ENCODE assay signal across 21 cellular contexts in genomic region chr3:114855839-114856238, GRCh38.
A peak's percentile ranks its signal among the peaks of the same experiment; 100 is the strongest.
DNase-seq lines count a peak whose midpoint lies in the region; ATAC-seq and TF ChIP-seq lines count a peak whose summit lies in the region.
"Had no signal": no experiment of that assay in that cellular context is flagged by ENCODE, and none has a peak within 500 bp of the region (broad histone marks: within the 10 kb centered on the region; RNA-seq: fewer than 3 reads in every experiment).

No MANE protein-coding gene starts in this region.

- H3K4me1 Mint-ChIP-seq in central memory CD8-positive, alpha-beta T cell: peaks cover 25% of the 10 kb centered on the region
- H3K4me1 Mint-ChIP-seq in endothelial cell (ENCODE audit: unreplicated experiment) (peaks cover 4% of the 10 kb centered on the region), nephron progenitor cell (no peaks in the 10 kb centered on the region)

- H3K27me3 Mint-ChIP-seq in central memory CD8-positive, alpha-beta T cell: no peaks in the 10 kb centered on the region
- H3K27me3 Mint-ChIP-seq in endothelial cell (ENCODE audit: unreplicated experiment) (no peaks in the 10 kb centered on the region), nephron progenitor cell (ENCODE audit: low read depth, poor library complexity) (no peaks in the 10 kb centered on the region)
- H3K27me3 Mint-ChIP-seq: brain; CD4-positive, CD25-positive, alpha-beta regulatory T cell; memory B cell had no signal

- H3K36me3 Mint-ChIP-seq in central memory CD8-positive, alpha-beta T cell (ENCODE audit: insufficient read depth): no peaks in the 10 kb centered on the region
- no peaks in the 10 kb centered on the region for H3K36me3 Mint-ChIP-seq in endothelial cell (ENCODE audit: low read depth, unreplicated experiment)
- no peaks in the 10 kb centered on the region for H3K36me3 Mint-ChIP-seq in nephron progenitor cell (ENCODE audit: low read depth)
- H3K36me3 Mint-ChIP-seq: brain had no signal

- DNase-seq in central memory CD8-positive, alpha-beta T cell (ENCODE audit: low spot score in 2 of 2): no peak
- DNase-seq in endothelial cell (ENCODE audit: low spot score): no peak
- DNase-seq in nephron progenitor cell: no peak
- DNase-seq: activated gamma-delta T cell treated with Interleukin-2 at 50 U/mL for 16 hours; CD4-positive, CD25-positive, alpha-beta regulatory T cell; effector CD8-positive, alpha-beta T cell; foreskin keratinocyte; left colon; MV-4-11; NCI-H146; NCI-H510A; NK-92 treated with Interleukin-12 subunit alpha and Interleukin-12 subunit beta, amount 100 ng/mL, for 24 hours; nucleus accumbens; transverse colon had no signal

- H3K27ac Mint-ChIP-seq in central memory CD8-positive, alpha-beta T cell (ENCODE audit: low read depth): peak overlapping the region; percentile 71
- H3K27ac Mint-ChIP-seq in endothelial cell (ENCODE audit: unreplicated experiment) (no peak overlapping the region), nephron progenitor cell (no peak overlapping the region)
- H3K27ac Mint-ChIP-seq: CD4-positive, CD25-positive, alpha-beta regulatory T cell; memory B cell had no signal

- no peaks in the 10 kb centered on the region for H3K9me3 Mint-ChIP-seq in central memory CD8-positive, alpha-beta T cell
- H3K9me3 Mint-ChIP-seq in endothelial cell (ENCODE audit: unreplicated experiment) (no peaks in the 10 kb centered on the region), nephron progenitor cell (no peaks in the 10 kb centered on the region)
- H3K9me3 Mint-ChIP-seq: brain; CD4-positive, CD25-positive, alpha-beta regulatory T cell; memory B cell had no signal

- no peak overlapping the region for H3K4me3 Mint-ChIP-seq in central memory CD8-positive, alpha-beta T cell
- no peak overlapping the region for H3K4me3 Mint-ChIP-seq in endothelial cell (ENCODE audit: unreplicated experiment)
- no peak overlapping the region for H3K4me3 Mint-ChIP-seq in nephron progenitor cell
- H3K4me3 Mint-ChIP-seq: brain; CD4-positive, CD25-positive, alpha-beta regulatory T cell; memory B cell had no signal

- ATAC-seq in GM18867 (IDR thresholded peaks at IDR 0.05; ENCODE audit: unreplicated experiment) (peak; percentile 79), GM21381 (IDR thresholded peaks at IDR 0.05; ENCODE audit: unreplicated experiment) (peak; percentile 61), HG02938 (IDR thresholded peaks at IDR 0.05; ENCODE audit: unreplicated experiment) (peak; percentile 47), GM21447 (IDR thresholded peaks at IDR 0.05; ENCODE audit: unreplicated experiment) (no peak)
- ATAC-seq in central memory CD8-positive, alpha-beta T cell (replicated peaks; ENCODE audit: extremely low read depth, poor library complexity, severe bottlenecking): no peak
- ATAC-seq: activated CD4-positive, CD25-positive, alpha-beta regulatory T cell treated with anti-CD3 and anti-CD28 coated beads, Interleukin-2, amount 50 U/mL, for 24 hours; foreskin keratinocyte; left colon had no signal

- TF ChIP-seq CTCF in endothelial cell (IDR thresholded peaks at IDR 0.05; ENCODE audit: unreplicated experiment) (no peak), nephron progenitor cell (IDR thresholded peaks at IDR 0.05) (no peak)

Comparison
In these comparisons a context has a peak if more than half of its experiments do, and no peak if none do; other contexts are left out.
1. ATAC-seq: peak in GM18867 (single experiment), GM21381 (single experiment) and HG02938 (single experiment); none in central memory CD8-positive, alpha-beta T cell (single experiment) and GM21447 (single experiment).